In the genomic region with DNA sequence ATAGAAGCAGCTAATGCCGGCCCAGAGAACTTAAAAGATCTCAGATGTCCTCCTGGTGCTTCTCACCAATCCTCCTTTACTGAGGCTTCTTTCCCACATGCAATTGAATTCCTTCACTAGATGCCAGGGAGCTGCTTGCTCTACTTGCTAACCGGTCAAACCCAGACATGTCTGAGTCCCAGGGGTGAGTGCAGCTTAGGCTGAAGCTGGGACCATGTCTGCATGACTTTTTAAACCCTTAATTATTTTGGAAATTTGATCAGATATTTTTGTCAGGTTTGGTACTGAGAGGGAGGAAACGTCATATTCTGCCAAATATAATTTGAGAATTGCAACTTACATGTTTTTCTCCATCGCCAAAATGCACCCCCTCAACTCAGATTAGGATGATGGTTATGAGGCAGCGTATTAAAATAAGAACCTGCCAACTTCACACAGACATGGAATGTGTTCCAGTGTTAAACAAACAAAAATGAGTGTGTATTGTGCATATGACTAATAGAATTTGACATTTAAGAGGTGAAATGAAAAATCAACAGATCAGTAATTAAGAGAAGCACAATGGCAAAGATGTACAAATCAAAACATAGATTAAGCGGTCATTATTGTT, we compare ENCODE assay signal across 23 cellular contexts.
"Had no signal": no experiment of that assay in that cellular context is flagged by ENCODE, and none has a peak within 500 bp of the region (broad histone marks: within the 10 kb centered on the region; RNA-seq: fewer than 3 reads in every experiment).

No MANE protein-coding gene starts in this region.

- H3K9me3 Mint-ChIP-seq: activated CD4-positive, alpha-beta T cell treated with anti-CD3 and anti-CD28 coated beads, Interleukin-2, amount 10 ng/mL, durations not matched to agents 7 days and 5 days; activated naive CD4-positive, alpha-beta T cell treated with anti-CD3 and anti-CD28 coated beads for 36 hours; natural killer cell had no signal

- H3K9me3 ChIP-seq: esophagus muscularis mucosa, left ventricle myocardium inferior, ovary, psoas muscle, upper lobe of right lung had no signal

- H3K27ac ChIP-seq: esophagus muscularis mucosa, left ventricle myocardium inferior, ovary, psoas muscle, upper lobe of right lung, VCaP had no signal

- H3K4me1 ChIP-seq: esophagus muscularis mucosa, left ventricle myocardium inferior, psoas muscle had no signal

- H3K27ac Mint-ChIP-seq: activated CD4-positive, alpha-beta T cell treated with anti-CD3 and anti-CD28 coated beads, Interleukin-2, amount 10 ng/mL, durations not matched to agents 7 days and 5 days; activated naive CD4-positive, alpha-beta T cell treated with anti-CD3 and anti-CD28 coated beads for 36 hours; activated T-cell treated with anti-CD3 and anti-CD28 coated beads, Interleukin-2, amount 50 U/mL, for 24 hours; brain had no signal

- H3K36me3 ChIP-seq: esophagus muscularis mucosa, left ventricle myocardium inferior, ovary, upper lobe of right lung had no signal

- DNase-seq: activated CD4-positive, alpha-beta T cell treated with anti-CD3 and anti-CD28 coated beads, Interleukin-2, amount 10 ng/mL, durations not matched to agents 7 days and 5 days; activated T-cell treated with anti-CD3 and anti-CD28 coated beads, Interleukin-2, amount 50 U/mL, for 24 hours; caudate nucleus; dermis blood vessel endothelial cell; effector CD8-positive, alpha-beta T cell; hippocampal formation; kidney glomerular epithelial cell; left ventricle myocardium inferior; midbrain; natural killer cell; ovary; psoas muscle; right cardiac atrium; stimulated activated CD4-positive, alpha-beta T cell treated with anti-CD3 and anti-CD28 coated beads, Interleukin-4, amount 100 ng/mL, for 24 hours; stimulated activated naive CD4-positive, alpha-beta T cell treated with Interleukin-2 at 50 U/mL for 16 hours; SW 1271; upper lobe of right lung had no signal

- H3K4me3 Mint-ChIP-seq: activated CD4-positive, alpha-beta T cell treated with anti-CD3 and anti-CD28 coated beads, Interleukin-2, amount 10 ng/mL, durations not matched to agents 7 days and 5 days; activated CD8-positive, alpha-beta T cell treated with anti-CD3 and anti-CD28 coated beads, Interleukin-2, amount 10 ng/mL, durations not matched to agents 7 days and 5 days; activated naive CD4-positive, alpha-beta T cell treated with anti-CD3 and anti-CD28 coated beads for 36 hours; activated T-cell treated with anti-CD3 and anti-CD28 coated beads, Interleukin-2, amount 50 U/mL, for 24 hours; brain; natural killer cell had no signal

- H3K27me3 ChIP-seq: esophagus muscularis mucosa, ovary had no signal

- H3K27me3 Mint-ChIP-seq: activated CD4-positive, alpha-beta T cell treated with anti-CD3 and anti-CD28 coated beads, Interleukin-2, amount 10 ng/mL, durations not matched to agents 7 days and 5 days; activated T-cell treated with anti-CD3 and anti-CD28 coated beads, Interleukin-2, amount 50 U/mL, for 24 hours had no signal

- FAIRE-seq: frontal cortex had no signal

- H3K4me3 ChIP-seq: esophagus muscularis mucosa, left ventricle myocardium inferior, ovary, psoas muscle, upper lobe of right lung had no signal

- ATAC-seq: psoas muscle, right cardiac atrium, upper lobe of right lung had no signal

- H3K36me3 Mint-ChIP-seq: brain, natural killer cell had no signal
